8 cellular contexts compared by ENCODE assay signal in genomic region chr15:50764331-50765201, GRCh38. TPM values are rescaled to one million over a fixed set of nuclear protein-coding genes. Genes with fewer than 3 reads are reported as not detected.
DNase-seq lines count a peak whose midpoint lies in the region; ATAC-seq and TF ChIP-seq lines count a peak whose summit lies in the region.

No MANE protein-coding gene starts in this region.

- no peak for TF ChIP-seq CTCF in endothelial cell (IDR thresholded peaks at IDR 0.05; ENCODE audit: unreplicated experiment)
- no peak for TF ChIP-seq CTCF in vagina (IDR thresholded peaks at IDR 0.05)

- H3K27me3 Mint-ChIP-seq in T-helper 2 cell treated with Interferon-gamma antibody and Interleukin-4, amounts not matched to agents 5 μg/mL and 100 μg/mL, for 36 hours (ENCODE audit: low read depth) = no peaks in the 10 kb centered on the region
- peaks cover 8% of the 10 kb centered on the region for H3K27me3 Mint-ChIP-seq in endothelial cell (ENCODE audit: unreplicated experiment)
- H3K27me3 Mint-ChIP-seq in naive B cell = no peaks in the 10 kb centered on the region

- intact Hi-C loops in vagina (cut with DNase I) = no loop called here

- peak; percentile 35 for DNase-seq in NCI-H1105 treated with DMSO at 0.1 percent for 48 hours (lab: John Stamatoyannopoulos, UW)
- DNase-seq in NCI-H1105 (lab: John Stamatoyannopoulos, UW) = no peak
- peak; percentile 39 for DNase-seq in T-helper 2 cell treated with Interferon-gamma antibody and Interleukin-4, amounts not matched to agents 5 μg/mL and 100 μg/mL, for 36 hours (ENCODE audit: low spot score)
- DNase-seq in endothelial cell (ENCODE audit: low spot score) = no peak
- peak; percentile 39 for DNase-seq in naive B cell
- no peak for DNase-seq in vagina (ENCODE audit: extremely low spot score in 2 of 2)
- DNase-seq in NCI-H748 treated with DMSO at 0.1 percent for 48 hours (lab: John Stamatoyannopoulos, UW) = no peak

- TF ChIP-seq POLR2A in vagina (IDR thresholded peaks at IDR 0.05) = no peak

- H3K27me3 ChIP-seq in vagina = no peaks in the 10 kb centered on the region

- ATAC-seq in HG02763 (IDR thresholded peaks at IDR 0.05; ENCODE audit: unreplicated experiment) (peak; percentile 33), naive B cell (ENCODE audit: low read depth in 2 of 2) (peak; percentile 24 to 28)

- H3K4me3 ChIP-seq in vagina = peak overlapping the region; percentile 69 to 86

- peak overlapping the region; percentile 98 for H3K27ac Mint-ChIP-seq in T-helper 2 cell treated with Interferon-gamma antibody and Interleukin-4, amounts not matched to agents 5 μg/mL and 100 μg/mL, for 36 hours
- H3K27ac Mint-ChIP-seq in endothelial cell (ENCODE audit: unreplicated experiment) = peak overlapping the region; percentile 87
- peak overlapping the region; percentile 76 to 98 (median 94) for H3K27ac Mint-ChIP-seq in naive B cell

- H3K27ac ChIP-seq in vagina = peak overlapping the region; percentile 92

- H3K9me3 ChIP-seq in vagina = no peaks in the 10 kb centered on the region

- peak overlapping the region; percentile 91 for H3K4me3 Mint-ChIP-seq in T-helper 2 cell treated with Interferon-gamma antibody and Interleukin-4, amounts not matched to agents 5 μg/mL and 100 μg/mL, for 36 hours
- peak overlapping the region; percentile 96 for H3K4me3 Mint-ChIP-seq in endothelial cell (ENCODE audit: unreplicated experiment)
- peak overlapping the region; percentile 82 to 96 (median 92) for H3K4me3 Mint-ChIP-seq in naive B cell

- no peaks in the 10 kb centered on the region for H3K36me3 ChIP-seq in vagina

- H3K36me3 Mint-ChIP-seq in T-helper 2 cell treated with Interferon-gamma antibody and Interleukin-4, amounts not matched to agents 5 μg/mL and 100 μg/mL, for 36 hours (ENCODE audit: low read depth) = peaks cover 22% of the 10 kb centered on the region
- H3K36me3 Mint-ChIP-seq in endothelial cell (ENCODE audit: low read depth, unreplicated experiment) (peaks cover 3% of the 10 kb centered on the region), naive B cell (no peaks in the 10 kb centered on the region)

- H3K4me1 Mint-ChIP-seq in T-helper 2 cell treated with Interferon-gamma antibody and Interleukin-4, amounts not matched to agents 5 μg/mL and 100 μg/mL, for 36 hours (ENCODE audit: low read depth) = peaks cover 43% of the 10 kb centered on the region
- peaks cover 21% of the 10 kb centered on the region for H3K4me1 Mint-ChIP-seq in endothelial cell (ENCODE audit: unreplicated experiment)
- peaks cover 26 to 57% (median 54%) of the 10 kb centered on the region in 3 donors for H3K4me1 Mint-ChIP-seq in naive B cell

- H3K9me3 Mint-ChIP-seq in T-helper 2 cell treated with Interferon-gamma antibody and Interleukin-4, amounts not matched to agents 5 μg/mL and 100 μg/mL, for 36 hours = no peaks in the 10 kb centered on the region
- H3K9me3 Mint-ChIP-seq in endothelial cell (ENCODE audit: unreplicated experiment) (no peaks in the 10 kb centered on the region), naive B cell (peaks cover 0 to 2% (median 0%) of the 10 kb centered on the region in 7 donors)

- peaks cover 38% of the 10 kb centered on the region for H3K4me1 ChIP-seq in vagina

RNA-seq across cellular contexts. Expression of gene SPPL2A, which starts 0.9 kb away (rescaled TPM):
- total RNA-seq in endothelial cell (ENCODE audit: unreplicated experiment) = 62.2 TPM
- polyA plus RNA-seq in naive B cell (ENCODE audit: low read depth in 6 of 6) = 10 to 100 TPM; 75.1 to 93.0 (median 89.4) TPM
- 147 TPM for total RNA-seq in vagina

Comparison
In these comparisons a context has a peak if more than half of its experiments do, and no peak if none do; other contexts are left out.
1. DNase-seq: peak in NCI-H1105 treated with DMSO at 0.1 percent for 48 hours (single experiment), T-helper 2 cell treated with Interferon-gamma antibody and Interleukin-4, amounts not matched to agents 5 μg/mL and 100 μg/mL, for 36 hours (single experiment) and naive B cell (single experiment); none in NCI-H1105 (single experiment), endothelial cell (single experiment), vagina (0 of 2) and NCI-H748 treated with DMSO at 0.1 percent for 48 hours (single experiment).
2. Peak in every context shown above with its lines, with median percentiles within 50 percentile points of each other: H3K27ac Mint-ChIP-seq and H3K4me3 Mint-ChIP-seq.